ENCODE assay signal across 2 cellular contexts in the genomic region with DNA sequence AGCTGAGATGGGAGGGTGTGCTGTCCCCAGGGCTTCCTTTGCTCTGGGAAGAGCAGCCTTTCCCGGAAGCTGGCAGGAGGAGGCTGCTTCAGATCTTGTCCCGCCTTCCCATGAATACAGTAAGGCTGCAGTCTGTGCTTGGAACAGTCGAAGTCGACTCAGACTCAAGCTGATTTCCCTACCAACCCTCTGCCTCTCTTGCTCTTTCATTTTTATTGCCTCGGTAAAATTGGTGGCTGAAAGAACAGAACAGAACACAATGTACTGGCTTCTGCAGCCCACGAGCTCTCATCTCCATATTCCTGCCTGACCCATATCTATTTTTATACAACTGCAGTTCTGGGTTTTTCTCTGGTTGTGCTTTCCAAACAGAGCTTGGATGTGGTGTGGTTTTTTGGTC.
A peak's percentile ranks its signal among the peaks of the same experiment; 100 is the strongest.
TF ChIP-seq lines count a peak whose summit lies in the region.

No MANE protein-coding gene starts in this region.

TF ChIP-seq in liver, 16 proteins besides CTCF, POLR2A, EP300 and RAD21:
- TF ChIP-seq, protein P1, sequence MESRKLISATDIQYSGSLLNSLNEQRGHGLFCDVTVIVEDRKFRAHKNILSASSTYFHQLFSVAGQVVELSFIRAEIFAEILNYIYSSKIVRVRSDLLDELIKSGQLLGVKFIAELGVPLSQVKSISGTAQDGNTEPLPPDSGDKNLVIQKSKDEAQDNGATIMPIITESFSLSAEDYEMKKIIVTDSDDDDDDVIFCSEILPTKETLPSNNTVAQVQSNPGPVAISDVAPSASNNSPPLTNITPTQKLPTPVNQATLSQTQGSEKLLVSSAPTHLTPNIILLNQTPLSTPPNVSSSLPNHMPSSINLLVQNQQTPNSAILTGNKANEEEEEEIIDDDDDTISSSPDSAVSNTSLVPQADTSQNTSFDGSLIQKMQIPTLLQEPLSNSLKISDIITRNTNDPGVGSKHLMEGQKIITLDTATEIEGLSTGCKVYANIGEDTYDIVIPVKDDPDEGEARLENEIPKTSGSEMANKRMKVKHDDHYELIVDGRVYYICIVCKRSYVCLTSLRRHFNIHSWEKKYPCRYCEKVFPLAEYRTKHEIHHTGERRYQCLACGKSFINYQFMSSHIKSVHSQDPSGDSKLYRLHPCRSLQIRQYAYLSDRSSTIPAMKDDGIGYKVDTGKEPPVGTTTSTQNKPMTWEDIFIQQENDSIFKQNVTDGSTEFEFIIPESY (IDR thresholded peaks at IDR 0.05): no peak
- no peak for TF ChIP-seq EGR1 (IDR thresholded peaks at IDR 0.05; ENCODE audit: low read depth in 2 of 2)
- TF ChIP-seq SP1 (IDR thresholded peaks at IDR 0.05): peak; percentile 35
- TF ChIP-seq HNF4G (IDR thresholded peaks at IDR 0.05): no peak
- no peak for TF ChIP-seq FOXA2 (IDR thresholded peaks at IDR 0.05)
TF ChIP-seq in liver: peak in this region for 1.

TF ChIP-seq in HepG2, 621 proteins besides CTCF, POLR2A, EP300 and RAD21:
- no peak for TF ChIP-seq GFI1 (CRISPR knock-in tag; IDR thresholded peaks at IDR 0.05; ENCODE audit: borderline replicate concordance)
- no peak for TF ChIP-seq ARNT2 (CRISPR knock-in tag; IDR thresholded peaks at IDR 0.05; ENCODE audit: low read depth)
- TF ChIP-seq MTF1 (CRISPR knock-in tag; IDR thresholded peaks at IDR 0.05): no peak
- TF ChIP-seq EED (CRISPR knock-in tag; IDR thresholded peaks at IDR 0.05): no peak
- TF ChIP-seq SKI (IDR thresholded peaks at IDR 0.05; ENCODE audit: partially characterized antibody): no peak
- no peak for TF ChIP-seq CC2D1A (CRISPR knock-in tag; IDR thresholded peaks at IDR 0.05)
- TF ChIP-seq ZNF674 (CRISPR knock-in tag; IDR thresholded peaks at IDR 0.05; ENCODE audit: low read depth): no peak
- no peak for TF ChIP-seq TFDP1 (CRISPR knock-in tag; IDR thresholded peaks at IDR 0.05; ENCODE audit: borderline replicate concordance)
